In the genomic region with DNA sequence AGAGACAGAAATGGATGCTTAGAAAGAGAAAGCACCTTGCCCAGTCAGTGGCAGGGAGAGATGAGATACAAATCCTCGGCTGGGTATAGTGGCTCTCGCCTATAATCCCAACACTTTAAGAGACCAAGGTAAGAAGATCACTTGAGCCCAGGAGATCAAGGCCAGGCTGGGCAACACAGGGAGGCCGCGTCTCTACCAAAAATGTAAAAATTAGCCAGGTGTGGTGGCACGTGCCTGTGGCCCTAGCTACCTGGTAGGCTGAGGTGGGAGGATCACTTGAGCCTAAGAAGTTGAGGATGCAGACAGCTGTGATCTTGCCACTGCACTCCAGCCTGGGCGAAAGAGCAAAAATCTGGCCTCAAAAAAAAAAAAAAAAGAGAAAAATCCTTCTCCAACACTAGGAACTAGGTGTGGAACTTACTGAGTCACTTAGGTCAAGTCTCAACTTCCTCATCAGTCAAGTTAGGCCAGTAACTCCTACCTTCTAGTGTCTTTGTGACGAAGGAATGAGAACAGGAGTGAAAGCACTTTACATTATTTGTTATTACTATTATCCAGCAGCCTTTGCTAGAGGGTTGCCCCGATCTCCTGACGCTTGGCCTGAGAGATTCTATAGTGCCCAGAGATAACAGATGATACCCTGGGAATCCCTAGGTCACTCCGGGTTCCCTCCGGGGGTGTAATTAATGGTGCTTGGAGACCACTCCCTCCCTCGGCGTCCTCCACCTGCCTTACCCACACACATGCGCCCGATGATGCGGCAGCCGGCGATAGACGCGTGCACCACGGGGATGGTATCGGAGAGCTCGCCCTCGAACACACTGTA, we compare ENCODE assay signal across 8 cellular contexts. TPM values are rescaled to one million over a fixed set of nuclear protein-coding genes. Genes with fewer than 3 reads are reported as not detected.
DNase-seq lines count a peak whose midpoint lies in the region; ATAC-seq and TF ChIP-seq lines count a peak whose summit lies in the region.

No MANE protein-coding gene starts in this region.

- H3K9me3 ChIP-seq in HUES48 (ENCODE audit: control insufficient read depth, insufficient read depth, low read length) (no peaks in the 10 kb centered on the region), tibial artery (no peaks in the 10 kb centered on the region)

- peak overlapping the region; percentile 98 for H3K4me3 ChIP-seq in HUES48 (ENCODE audit: low read depth, low read length)
- peak overlapping the region; percentile 80 to 99 for H3K4me3 ChIP-seq in tibial artery

- H3K9ac ChIP-seq in HUES48 (ENCODE audit: low read depth, low read length): peak overlapping the region; percentile 93

- no peaks in the 10 kb centered on the region for H3K9me3 Mint-ChIP-seq in activated naive CD8-positive, alpha-beta T cell treated with anti-CD3 and anti-CD28 coated beads, Interleukin-2, amount 50 U/mL, for 24 hours

- H3K27me3 ChIP-seq in HUES48 (ENCODE audit: control insufficient read depth, insufficient read depth, low read length) (no peaks in the 10 kb centered on the region), tibial artery (no peaks in the 10 kb centered on the region)

- peaks cover 38% of the 10 kb centered on the region for H3K36me3 Mint-ChIP-seq in activated naive CD8-positive, alpha-beta T cell treated with anti-CD3 and anti-CD28 coated beads, Interleukin-2, amount 50 U/mL, for 24 hours (ENCODE audit: low read depth)

- H3K27ac ChIP-seq in HUES48 (ENCODE audit: low read depth, low read length): peak overlapping the region; percentile 89
- peak overlapping the region; percentile 83 to 86 for H3K27ac ChIP-seq in tibial artery

- DNase-seq in GM03348 (ENCODE audit: low spot score) (peak; percentile 28), left colon (no peak), tibial artery (no peak), NK-92 (lab: John Stamatoyannopoulos, UW; ENCODE audit: unreplicated experiment) (no peak)
- no peak for DNase-seq in activated naive CD8-positive, alpha-beta T cell treated with anti-CD3 and anti-CD28 coated beads, Interleukin-2, amount 50 U/mL, for 24 hours
- no peak for DNase-seq in activated CD4-positive, CD25-positive, alpha-beta regulatory T cell (lab: John Stamatoyannopoulos, UW)

- peak overlapping the region; percentile 92 for H3K4me3 Mint-ChIP-seq in activated naive CD8-positive, alpha-beta T cell treated with anti-CD3 and anti-CD28 coated beads, Interleukin-2, amount 50 U/mL, for 24 hours

- H3K36me3 ChIP-seq in HUES48 (ENCODE audit: control insufficient read depth, insufficient read depth, low read length) (peaks cover 40% of the 10 kb centered on the region), tibial artery (peaks cover 14 to 36% (median 21%) of the 10 kb centered on the region in 3 donors)

- ATAC-seq in activated naive CD8-positive, alpha-beta T cell treated with anti-CD3 and anti-CD28 coated beads, Interleukin-2, amount 50 U/mL, for 24 hours: peak; percentile 4
- ATAC-seq in left colon: peak; percentile 40
- ATAC-seq in HG03342 (IDR thresholded peaks at IDR 0.05; ENCODE audit: unreplicated experiment): no peak

- no peak for TF ChIP-seq CTCF in tibial artery (IDR thresholded peaks at IDR 0.05)

- H3K4me1 ChIP-seq in HUES48 (ENCODE audit: control insufficient read depth, insufficient read depth, low read length) (peaks cover 5% of the 10 kb centered on the region; the same call in 1 of the 2 replicates), tibial artery (peaks cover 0 to 31% (median 21%) of the 10 kb centered on the region in 4 donors)

- H3K27me3 Mint-ChIP-seq in activated naive CD8-positive, alpha-beta T cell treated with anti-CD3 and anti-CD28 coated beads, Interleukin-2, amount 50 U/mL, for 24 hours: no peaks in the 10 kb centered on the region

- H3K4me1 Mint-ChIP-seq in activated naive CD8-positive, alpha-beta T cell treated with anti-CD3 and anti-CD28 coated beads, Interleukin-2, amount 50 U/mL, for 24 hours: peaks cover 33% of the 10 kb centered on the region

- intact Hi-C loops in left colon (cut with DNase I, micrococcal nuclease): no loop called here
- intact Hi-C loops in tibial artery (cut with DNase I; ENCODE audit: low total_unique reads): no loop called here

- peak overlapping the region; percentile 91 for H3K27ac Mint-ChIP-seq in activated naive CD8-positive, alpha-beta T cell treated with anti-CD3 and anti-CD28 coated beads, Interleukin-2, amount 50 U/mL, for 24 hours

RNA-seq across cellular contexts. Expression of a gene that starts 0.9 kb away (rescaled TPM):
- 100 to 1,000 TPM; 199 to 225 TPM for total RNA-seq in left colon

RNA-seq across cellular contexts. Expression of a gene that starts 5.7 kb away (rescaled TPM):
- 100 to 1,000 TPM; 109 to 140 TPM for total RNA-seq in left colon

RNA-seq across cellular contexts. Expression of a gene that starts 8.6 kb away (rescaled TPM):
- under 1 TPM in 1 of 2 donors, not detected in 1; 0.20 TPM for total RNA-seq in left colon

RNA-seq across cellular contexts. Expression of a gene that starts 57.2 kb away (rescaled TPM):
- total RNA-seq in left colon: under 1 TPM; 0.09 to 0.59 TPM
